2 cellular contexts compared by ENCODE assay signal in the genomic region with DNA sequence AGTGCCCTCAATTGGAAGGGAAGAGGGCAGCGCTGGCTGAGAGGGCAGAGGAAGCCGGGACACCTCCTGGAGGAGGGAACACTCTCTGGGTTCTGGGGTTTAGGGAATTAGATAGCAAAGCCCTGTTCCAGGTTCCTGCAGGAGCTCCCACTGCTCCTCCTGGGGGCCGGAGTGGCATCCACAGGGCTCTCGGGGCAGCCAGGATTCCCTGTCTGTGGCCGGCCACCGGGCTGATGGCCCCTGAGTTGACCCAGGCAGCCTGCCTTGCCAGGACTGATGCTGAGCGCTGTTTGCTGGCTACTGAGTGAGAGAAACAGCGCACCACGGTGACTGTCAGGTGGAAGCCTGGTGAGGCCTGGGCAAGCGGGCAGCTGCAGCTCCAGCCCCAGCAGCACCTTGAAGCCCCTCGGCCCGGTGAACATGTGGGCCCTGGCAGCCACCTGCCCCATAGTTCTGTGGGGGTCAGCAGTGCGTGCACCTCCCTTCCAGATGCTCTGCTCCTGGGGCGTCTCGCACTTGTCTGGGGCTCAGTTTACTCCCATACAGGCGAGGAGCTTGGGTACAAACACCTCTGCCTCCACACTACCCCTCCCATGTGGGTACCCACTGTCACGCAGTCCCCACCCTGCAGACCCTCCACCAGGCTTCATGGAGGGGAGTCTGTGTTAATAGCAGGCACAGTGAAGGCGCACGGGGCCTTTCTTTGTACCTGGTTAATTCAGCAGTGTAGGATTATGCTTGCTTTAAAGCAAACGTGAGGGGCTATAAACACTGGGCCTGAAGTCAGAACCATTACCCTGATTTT.
TF ChIP-seq lines count a peak whose summit lies in the region.

No MANE protein-coding gene starts in this region.

TF ChIP-seq in A549, 52 proteins besides CTCF, POLR2A, EP300 and RAD21 (continued from another document):
- no peak for TF ChIP-seq SMC3 (IDR thresholded peaks at IDR 0.05)
- TF ChIP-seq CHD2 (IDR thresholded peaks at IDR 0.05; ENCODE audit: low read length, partially characterized antibody), result no peak

TF ChIP-seq in WTC11, 78 proteins besides CTCF, POLR2A, EP300 and RAD21 (continued from another document):
- TF ChIP-seq, protein P1, sequence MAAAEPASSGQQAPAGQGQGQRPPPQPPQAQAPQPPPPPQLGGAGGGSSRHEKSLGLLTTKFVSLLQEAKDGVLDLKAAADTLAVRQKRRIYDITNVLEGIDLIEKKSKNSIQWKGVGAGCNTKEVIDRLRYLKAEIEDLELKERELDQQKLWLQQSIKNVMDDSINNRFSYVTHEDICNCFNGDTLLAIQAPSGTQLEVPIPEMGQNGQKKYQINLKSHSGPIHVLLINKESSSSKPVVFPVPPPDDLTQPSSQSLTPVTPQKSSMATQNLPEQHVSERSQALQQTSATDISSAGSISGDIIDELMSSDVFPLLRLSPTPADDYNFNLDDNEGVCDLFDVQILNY (CRISPR knock-in tag; IDR thresholded peaks at IDR 0.05), result no peak
- TF ChIP-seq ZNF396 (CRISPR knock-in tag; IDR thresholded peaks at IDR 0.05; ENCODE audit: borderline replicate concordance), result no peak
- TF ChIP-seq OVOL2 (CRISPR knock-in tag; IDR thresholded peaks at IDR 0.05; ENCODE audit: borderline replicate concordance), result no peak
- no peak for TF ChIP-seq GTF2I (CRISPR knock-in tag; conservative IDR thresholded peaks at IDR 0.05)
- TF ChIP-seq ZBTB21 (CRISPR knock-in tag; IDR thresholded peaks at IDR 0.05; ENCODE audit: borderline replicate concordance), result no peak
- TF ChIP-seq ZNF232 (CRISPR knock-in tag; IDR thresholded peaks at IDR 0.05), result no peak
- no peak for TF ChIP-seq NR1H2 (CRISPR knock-in tag; IDR thresholded peaks at IDR 0.05)
- no peak for TF ChIP-seq NFYB (CRISPR knock-in tag; conservative IDR thresholded peaks at IDR 0.05; ENCODE audit: low read depth)
- no peak for TF ChIP-seq PRRX2 (CRISPR knock-in tag; IDR thresholded peaks at IDR 0.05)
- no peak for TF ChIP-seq TEAD1 (CRISPR knock-in tag; IDR thresholded peaks at IDR 0.05)
- TF ChIP-seq FOXP1 (CRISPR knock-in tag; IDR thresholded peaks at IDR 0.05; ENCODE audit: borderline replicate concordance), result no peak
- TF ChIP-seq, protein P2, sequence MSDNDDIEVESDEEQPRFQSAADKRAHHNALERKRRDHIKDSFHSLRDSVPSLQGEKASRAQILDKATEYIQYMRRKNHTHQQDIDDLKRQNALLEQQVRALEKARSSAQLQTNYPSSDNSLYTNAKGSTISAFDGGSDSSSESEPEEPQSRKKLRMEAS (CRISPR knock-in tag; IDR thresholded peaks at IDR 0.05), result no peak; the same call in 1 of the 2 replicates
- no peak for TF ChIP-seq IRF1 (CRISPR knock-in tag; IDR thresholded peaks at IDR 0.05)
- TF ChIP-seq ZNF416 (CRISPR knock-in tag; IDR thresholded peaks at IDR 0.05), result no peak
- no peak for TF ChIP-seq NR2C2 (CRISPR knock-in tag; IDR thresholded peaks at IDR 0.05)
